In genomic region chr13:66344770-66345367, GRCh38 we compare ENCODE assay signal across 26 cellular contexts.
DNase-seq lines count a peak whose midpoint lies in the region; ATAC-seq and TF ChIP-seq lines count a peak whose summit lies in the region.
"Had no signal": no experiment of that assay in that cellular context is flagged by ENCODE, and none has a peak within 500 bp of the region (broad histone marks: within the 10 kb centered on the region; RNA-seq: fewer than 3 reads in every experiment).

No MANE protein-coding gene starts in this region.

- H3K27me3 ChIP-seq in endodermal cell (ENCODE audit: control insufficient read depth, insufficient read depth, low read length, poor library complexity, severe bottlenecking) = no peaks in the 10 kb centered on the region
- H3K27me3 ChIP-seq: BLaER1, brain microvascular endothelial cell, right lobe of liver, tibial artery had no signal

- H3K27ac Mint-ChIP-seq in endodermal cell = no peak overlapping the region
- H3K27ac Mint-ChIP-seq in neural crest cell (ENCODE audit: unreplicated experiment) = peak overlapping the region; percentile 83
- H3K27ac Mint-ChIP-seq in activated CD8-positive, alpha-beta memory T cell treated with anti-CD3 and anti-CD28 coated beads, Interleukin-2, amount 10 ng/mL, durations not matched to agents 7 days and 5 days = no peak overlapping the region
- H3K27ac Mint-ChIP-seq: activated CD4-positive, alpha-beta T cell treated with anti-CD3 and anti-CD28 coated beads for 36 hours; activated T-helper 2 cell treated with anti-CD3 and anti-CD28 coated beads, Interferon-gamma antibody, Interleukin-2, Interleukin-4, amounts not matched to agents 10 μg/mL and 5 μg/mL and 100 μg/mL, durations not matched to agents 14 hours and 24 hours and 36 hours; H9; naive B cell; stimulated activated naive CD8-positive, alpha-beta T cell treated with anti-CD3 and anti-CD28 coated beads, Interleukin-15, amount 100 ng/mL, for 72 hours had no signal

- no peaks in the 10 kb centered on the region for H3K4me1 ChIP-seq in endodermal cell (ENCODE audit: control insufficient read depth, insufficient read depth, low read length)
- H3K4me1 ChIP-seq: BLaER1, right lobe of liver, tibial artery had no signal

- 50 to 87% methylated on average over 1 to 4 of the region's 4 CpGs for WGBS in endodermal cell (ENCODE audit: insufficient coverage in 1 of 2, insufficient read length in 1 of 2), 2 experiments

- no peak overlapping the region for H3K4me3 ChIP-seq in endodermal cell (ENCODE audit: low read length)
- H3K4me3 ChIP-seq: BLaER1, right lobe of liver, tibial artery had no signal

- H3K36me3 ChIP-seq in endodermal cell (ENCODE audit: control insufficient read depth, insufficient read depth, low read length) = no peaks in the 10 kb centered on the region
- H3K36me3 ChIP-seq: BLaER1, brain microvascular endothelial cell, right lobe of liver, tibial artery had no signal

- H3K27me3 Mint-ChIP-seq in endodermal cell (ENCODE audit: insufficient read depth) (no peaks in the 10 kb centered on the region), neural crest cell (ENCODE audit: low read depth) (no peaks in the 10 kb centered on the region)
- no peaks in the 10 kb centered on the region for H3K27me3 Mint-ChIP-seq in activated CD8-positive, alpha-beta memory T cell treated with anti-CD3 and anti-CD28 coated beads, Interleukin-2, amount 10 ng/mL, durations not matched to agents 7 days and 5 days
- H3K27me3 Mint-ChIP-seq: activated CD4-positive, alpha-beta T cell treated with anti-CD3 and anti-CD28 coated beads for 36 hours; naive B cell; stimulated activated naive CD8-positive, alpha-beta T cell treated with anti-CD3 and anti-CD28 coated beads, Interleukin-15, amount 100 ng/mL, for 72 hours had no signal

- H3K9me3 ChIP-seq in endodermal cell (ENCODE audit: control insufficient read depth, low read length) = no peaks in the 10 kb centered on the region
- H3K9me3 ChIP-seq: BLaER1, right lobe of liver, tibial artery had no signal

- H3K27ac ChIP-seq in endodermal cell (ENCODE audit: low read depth, low read length) = peak overlapping the region; percentile 78
- peak overlapping the region; percentile 46 for H3K27ac ChIP-seq in substantia nigra (ENCODE audit: low read depth, low read length, poor library complexity, severe bottlenecking)
- H3K27ac ChIP-seq: BLaER1, brain microvascular endothelial cell, KMS-11, right lobe of liver, tibial artery, VCaP had no signal

- H3K9ac ChIP-seq in endodermal cell (ENCODE audit: extremely low read depth, low read length, poor library complexity, severe bottlenecking) = no peak overlapping the region
- H3K9ac ChIP-seq: BLaER1, KMS-11 had no signal

- CTCF ChIA-PET in activated CD8-positive, alpha-beta memory T cell treated with anti-CD3 and anti-CD28 coated beads, Interleukin-2, amount 10 ng/mL, durations not matched to agents 7 days and 5 days (lab: Charles Lee) = no interaction called here

- H3K9me3 Mint-ChIP-seq in endodermal cell (no peaks in the 10 kb centered on the region), neural crest cell (peaks cover 2% of the 10 kb centered on the region)
- H3K9me3 Mint-ChIP-seq in activated CD8-positive, alpha-beta memory T cell treated with anti-CD3 and anti-CD28 coated beads, Interleukin-2, amount 10 ng/mL, durations not matched to agents 7 days and 5 days (ENCODE audit: low read depth) = peaks cover 17% of the 10 kb centered on the region
- H3K9me3 Mint-ChIP-seq: H9; naive B cell; stimulated activated naive CD8-positive, alpha-beta T cell treated with anti-CD3 and anti-CD28 coated beads, Interleukin-15, amount 100 ng/mL, for 72 hours had no signal

- H3K36me3 Mint-ChIP-seq in endodermal cell (ENCODE audit: low read depth) = no peaks in the 10 kb centered on the region
- H3K36me3 Mint-ChIP-seq in neural crest cell (ENCODE audit: low read depth) = no peaks in the 10 kb centered on the region
- no peaks in the 10 kb centered on the region for H3K36me3 Mint-ChIP-seq in activated CD8-positive, alpha-beta memory T cell treated with anti-CD3 and anti-CD28 coated beads, Interleukin-2, amount 10 ng/mL, durations not matched to agents 7 days and 5 days
- H3K36me3 Mint-ChIP-seq: naive B cell had no signal

- no peak for ATAC-seq in HG03354 (IDR thresholded peaks at IDR 0.05; ENCODE audit: poor library complexity, severe bottlenecking, unreplicated experiment)
- no peak for ATAC-seq in HG02970 (IDR thresholded peaks at IDR 0.05; ENCODE audit: low FRiP score, unreplicated experiment)
- no peak for ATAC-seq in activated CD8-positive, alpha-beta memory T cell treated with anti-CD3 and anti-CD28 coated beads, Interleukin-2, amount 10 ng/mL, durations not matched to agents 7 days and 5 days
- ATAC-seq: activated CD4-positive, alpha-beta T cell treated with anti-CD3 and anti-CD28 coated beads for 36 hours; left lobe of liver; Right ventricle myocardium inferior; stimulated activated naive CD8-positive, alpha-beta T cell treated with anti-CD3 and anti-CD28 coated beads, Interleukin-15, amount 100 ng/mL, for 72 hours had no signal

- H3K4me1 Mint-ChIP-seq in endodermal cell (peaks cover 22% of the 10 kb centered on the region), neural crest cell (peaks cover 41% of the 10 kb centered on the region)
- no peaks in the 10 kb centered on the region for H3K4me1 Mint-ChIP-seq in activated CD8-positive, alpha-beta memory T cell treated with anti-CD3 and anti-CD28 coated beads, Interleukin-2, amount 10 ng/mL, durations not matched to agents 7 days and 5 days
- H3K4me1 Mint-ChIP-seq: activated CD4-positive, alpha-beta T cell treated with anti-CD3 and anti-CD28 coated beads for 36 hours; naive B cell; stimulated activated naive CD8-positive, alpha-beta T cell treated with anti-CD3 and anti-CD28 coated beads, Interleukin-15, amount 100 ng/mL, for 72 hours had no signal

- no peak for TF ChIP-seq CTCF in endodermal cell (conservative IDR thresholded peaks at IDR 0.05)
- no peak for TF ChIP-seq CTCF in neural crest cell (conservative IDR thresholded peaks at IDR 0.05)

- DNase-seq in RPMI7951 (ENCODE audit: low read depth) (peak; percentile 0), endodermal cell (no peak), neural crest cell (ENCODE audit: low read depth, low spot score) (no peak), substantia nigra (lab: John Stamatoyannopoulos, UW) (peak in 1 of 49 donors; percentile 29)
- DNase-seq in activated CD8-positive, alpha-beta memory T cell treated with anti-CD3 and anti-CD28 coated beads, Interleukin-2, amount 10 ng/mL, durations not matched to agents 7 days and 5 days = no peak
- DNase-seq: activated CD4-positive, alpha-beta T cell treated with anti-CD3 and anti-CD28 coated beads for 36 hours; activated naive CD4-positive, alpha-beta T cell treated with anti-CD3 and anti-CD28 coated beads, Interleukin-2, amount 50 U/mL, for 16 hours; activated T-cell treated with anti-CD3 and anti-CD28 coated beads for 4 hours; brain microvascular endothelial cell; H9; mesendoderm; naive B cell; NCI-H1417; NCI-H2029; NK-92 treated with Interleukin-12 subunit alpha and Interleukin-12 subunit beta, amount 100 ng/mL, for 24 hours; right lobe of liver; stimulated activated naive CD8-positive, alpha-beta T cell treated with anti-CD3 and anti-CD28 coated beads, Interleukin-15, amount 100 ng/mL, for 72 hours; tibial artery had no signal

- H3K4me3 Mint-ChIP-seq in endodermal cell (no peak overlapping the region), neural crest cell (peak overlapping the region; percentile 20)
- H3K4me3 Mint-ChIP-seq in activated CD8-positive, alpha-beta memory T cell treated with anti-CD3 and anti-CD28 coated beads, Interleukin-2, amount 10 ng/mL, durations not matched to agents 7 days and 5 days = no peak overlapping the region
- H3K4me3 Mint-ChIP-seq: activated CD4-positive, alpha-beta T cell treated with anti-CD3 and anti-CD28 coated beads for 36 hours; H9; naive B cell; stimulated activated naive CD8-positive, alpha-beta T cell treated with anti-CD3 and anti-CD28 coated beads, Interleukin-15, amount 100 ng/mL, for 72 hours had no signal
